Comparison of ENCODE assay signal across 8 cellular contexts in the genomic region with DNA sequence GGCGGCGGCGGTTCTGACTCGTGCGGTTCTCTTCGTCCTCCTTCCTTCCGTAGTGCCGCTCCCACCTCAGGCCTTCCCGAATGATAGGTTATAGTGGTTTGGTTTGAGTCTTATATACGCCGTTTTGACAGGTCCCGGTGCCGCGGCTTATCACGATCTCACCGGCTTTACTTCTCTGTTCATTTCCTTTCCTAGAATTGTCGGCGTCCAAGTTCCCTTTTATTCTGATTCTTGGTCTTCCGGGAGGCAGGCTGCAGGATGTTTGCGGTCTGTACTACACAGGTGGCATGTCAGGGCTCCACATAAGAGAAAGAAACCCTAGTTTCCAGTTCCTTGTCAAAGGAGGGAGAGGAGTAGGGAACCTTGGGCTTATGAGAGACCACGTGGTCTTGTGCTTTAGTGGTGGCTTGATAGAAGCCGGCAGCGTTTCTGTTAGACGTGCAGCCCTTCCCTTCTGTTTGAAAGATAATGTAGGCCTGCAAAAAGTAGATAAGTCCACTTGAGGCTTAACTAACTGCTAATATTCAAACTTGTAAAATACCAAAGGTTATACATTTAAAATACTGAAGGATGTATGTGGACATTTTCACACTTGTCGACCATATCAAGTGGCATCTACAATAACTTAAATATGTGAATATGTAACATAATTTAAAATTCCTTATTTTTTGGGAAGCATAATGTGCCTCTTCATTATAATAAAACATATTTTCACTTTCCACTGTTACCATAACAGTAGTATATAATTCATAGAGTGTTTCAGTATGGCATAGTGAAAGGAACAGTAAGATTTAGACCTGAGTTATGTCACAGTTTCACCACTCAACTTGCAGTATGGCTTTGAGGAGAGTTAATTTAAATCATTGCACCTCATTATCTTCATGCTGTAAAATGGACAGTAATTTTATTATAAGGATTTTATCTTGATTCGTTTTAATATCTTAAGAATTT. TPM values are rescaled to one million over a fixed set of nuclear protein-coding genes. Genes with fewer than 3 reads are reported as not detected.
A peak's percentile ranks its signal among the peaks of the same experiment; 100 is the strongest.
DNase-seq lines count a peak whose midpoint lies in the region; ATAC-seq lines count a peak whose summit lies in the region.

No MANE protein-coding gene starts in this region.

- intact Hi-C loops in right cardiac atrium (cut with DNase I): loop anchor here in 1 of 4 donors (10.0 kb wide), 1 partner anchor 64 kb away; no protein-coding TSS in a partner anchor

- ATAC-seq in GM21390 (IDR thresholded peaks at IDR 0.05; ENCODE audit: unreplicated experiment): peak; percentile 59
- peak; percentile 38 to 55 for ATAC-seq in right cardiac atrium

- H3K9me3 ChIP-seq in right cardiac atrium (ENCODE audit: control insufficient read depth, low read length): no peaks in the 10 kb centered on the region

- no peaks in the 10 kb centered on the region for H3K27me3 ChIP-seq in right cardiac atrium (ENCODE audit: control insufficient read depth, insufficient read depth)

- WGBS in right cardiac atrium: 1% methylated on average over 26 of the region's 26 CpGs

- peak overlapping the region; percentile 93 for H3K4me3 ChIP-seq in right cardiac atrium (ENCODE audit: low read length)

- DNase-seq in DMS114 treated with DMSO at 0.1 percent for 48 hours (lab: John Stamatoyannopoulos, UW; ENCODE audit: unreplicated experiment) (peak; percentile 39), HT-29 (ENCODE audit: low spot score) (peak; percentile 56), SK-N-DZ (ENCODE audit: low spot score) (peak; percentile 52), amygdala (lab: John Stamatoyannopoulos, UW) (peak in 30 of 56 donors; percentile 3 to 62 (median 30)), right cardiac atrium (no peak), renal cortical epithelial cell (ENCODE audit: low read depth) (peak; percentile 59), SKM-1 treated with dmso at 0.1 percent for 144 hours (lab: John Stamatoyannopoulos, UW; ENCODE audit: unreplicated experiment) (no peak)

- peaks cover 2% of the 10 kb centered on the region for H3K4me1 ChIP-seq in right cardiac atrium (ENCODE audit: control insufficient read depth, insufficient read depth, low read length)

- H3K27ac ChIP-seq in right cardiac atrium (ENCODE audit: low read length): peak overlapping the region; percentile 83

RNA-seq across cellular contexts. Expression of a gene that starts 0.8 kb away (rescaled TPM):
- total RNA-seq in HT-29 (2014; rRNA removed; shearing (Covaris generic)): 24.6 and 27.1 TPM in 2 replicates
- 29.3 TPM in 2 replicates for polyA plus RNA-seq in SK-N-DZ (2014; cell fraction: cytosol; rRNA removed)
- polyA plus RNA-seq in SK-N-DZ (2014; cell fraction: nucleus; rRNA removed): 117 and 121 TPM in 2 replicates
- total RNA-seq in right cardiac atrium: 10 to 100 TPM; 44.1 to 65.7 (median 51.2) TPM
- polyA plus RNA-seq in right cardiac atrium: 38.0 TPM
- total RNA-seq in renal cortical epithelial cell: 50.2 and 62.7 TPM in 2 replicates

Comparison
In these comparisons a context has a peak if more than half of its experiments do, and no peak if none do; other contexts are left out.
1. DNase-seq: peak in DMS114 treated with DMSO at 0.1 percent for 48 hours (single experiment), HT-29 (single experiment), SK-N-DZ (single experiment), amygdala (30 of 56) and renal cortical epithelial cell (single experiment); none in right cardiac atrium (0 of 3) and SKM-1 treated with dmso at 0.1 percent for 144 hours (single experiment).